In genomic region chrX:150680974-150681373, GRCh38 we compare ENCODE assay signal across 8 cellular contexts. TPM values are rescaled to one million over a fixed set of nuclear protein-coding genes. Genes with fewer than 3 reads are reported as not detected.
DNase-seq lines count a peak whose midpoint lies in the region; ATAC-seq and TF ChIP-seq lines count a peak whose summit lies in the region.

No MANE protein-coding gene starts in this region.

- H3K4me1 ChIP-seq in upper lobe of right lung: no peaks in the 10 kb centered on the region

- H3K36me3 ChIP-seq in upper lobe of right lung: no peaks in the 10 kb centered on the region

- no peak for DNase-seq in Right ventricle myocardium superior
- no peak for DNase-seq in Right ventricle myocardium inferior (ENCODE audit: missing footprints)
- DNase-seq in NCI-H748 (lab: John Stamatoyannopoulos, UW; ENCODE audit: unreplicated experiment): peak; percentile 53
- peak; percentile 23 for DNase-seq in fibroblast of mammary gland (ENCODE audit: low read depth)
- DNase-seq in upper lobe of right lung: no peak
- no peak for DNase-seq in effector CD4-positive, alpha-beta T cell

- H3K9me3 ChIP-seq in upper lobe of right lung: no peaks in the 10 kb centered on the region

- H3K4me3 ChIP-seq in fibroblast of mammary gland (ENCODE audit: control insufficient read depth, low read depth, low read length) (no peak overlapping the region), upper lobe of right lung (no peak overlapping the region)

- peak; percentile 61 for ATAC-seq in Right ventricle myocardium superior (ENCODE audit: poor library complexity)
- no peak for ATAC-seq in Right ventricle myocardium inferior
- peak; percentile 67 for ATAC-seq in upper lobe of right lung
- ATAC-seq in HG02571 (IDR thresholded peaks at IDR 0.05; ENCODE audit: unreplicated experiment): no peak
- no peak for ATAC-seq in HG03521 (IDR thresholded peaks at IDR 0.05; ENCODE audit: unreplicated experiment)

- H3K27me3 ChIP-seq in upper lobe of right lung: no peaks in the 10 kb centered on the region

- H3K27ac ChIP-seq in upper lobe of right lung: no peak overlapping the region

- intact Hi-C loops in Right ventricle myocardium superior (cut with DNase I) (no loop called here), Right ventricle myocardium inferior (cut with DNase I) (loop anchor here (5.0 kb wide), 1 partner anchor 36 kb away; no protein-coding TSS in a partner anchor), upper lobe of right lung (cut with DNase I) (no loop called here)

- TF ChIP-seq CTCF in fibroblast of mammary gland (conservative IDR thresholded peaks at IDR 0.05; ENCODE audit: control insufficient read depth, insufficient read depth, low read depth, low read length) (peak; percentile 34), upper lobe of right lung (IDR thresholded peaks at IDR 0.05) (peak; percentile 25)

RNA-seq across cellular contexts. Expression of gene MTMR1, which starts 12.2 kb away (rescaled TPM):
- total RNA-seq in Right ventricle myocardium superior (17.9 TPM), Right ventricle myocardium inferior (19.4 TPM), upper lobe of right lung (27.3 TPM)

Comparison
In these comparisons a context has a peak if more than half of its experiments do, and no peak if none do; other contexts are left out.
1. ATAC-seq: peak in Right ventricle myocardium superior (single experiment) and upper lobe of right lung (single experiment); none in Right ventricle myocardium inferior (single experiment), HG02571 (single experiment) and HG03521 (single experiment).
2. DNase-seq: peak in NCI-H748 (single experiment) and fibroblast of mammary gland (single experiment); none in Right ventricle myocardium superior (single experiment), Right ventricle myocardium inferior (single experiment), upper lobe of right lung (single experiment) and effector CD4-positive, alpha-beta T cell (single experiment).